In the genomic region with DNA sequence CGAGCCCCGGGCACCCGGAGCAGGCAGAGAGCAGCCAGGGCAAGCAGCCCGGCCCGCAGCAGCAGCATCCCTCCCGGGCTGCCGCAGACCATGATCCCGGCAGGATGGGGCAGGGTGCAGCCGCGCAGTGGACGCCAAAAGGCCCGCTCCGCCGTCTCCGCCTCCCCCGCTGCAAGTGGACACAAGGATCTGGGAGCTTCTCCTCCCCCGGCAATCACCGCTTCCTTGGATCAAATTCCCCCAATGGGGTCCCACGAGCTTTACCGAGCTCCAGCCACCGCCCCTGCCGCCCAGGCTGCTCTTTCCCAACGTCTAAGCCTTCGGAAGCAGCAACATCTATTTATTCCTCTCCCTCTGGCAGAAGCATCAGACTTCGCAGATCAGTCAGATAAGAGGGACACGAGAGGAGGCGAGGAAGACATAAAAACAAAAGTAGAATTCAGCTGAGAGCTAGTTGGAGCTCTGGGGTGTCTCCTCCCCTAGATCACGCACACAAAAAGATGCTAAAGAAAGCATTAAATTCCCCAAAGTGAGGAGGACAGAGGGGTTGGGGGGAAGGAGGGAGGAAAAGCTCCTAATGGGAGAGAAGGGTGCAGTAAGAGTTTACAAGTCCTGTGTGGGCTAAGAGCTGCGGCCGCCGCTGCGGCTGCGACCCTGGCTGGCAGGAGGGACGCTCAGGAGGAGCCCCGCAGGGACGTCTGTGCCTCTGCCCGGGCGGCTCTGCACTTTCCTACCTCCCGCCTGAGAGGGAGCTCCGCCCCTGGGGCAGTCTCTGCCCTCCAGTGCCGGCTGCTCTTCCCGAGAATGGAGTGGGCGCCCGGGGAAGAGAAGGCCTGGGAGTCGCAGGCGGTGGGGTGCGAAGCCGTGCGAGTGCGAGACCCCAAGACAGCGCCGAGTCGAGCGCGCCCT, we compare ENCODE assay signal across 9 cellular contexts. TPM values are rescaled to one million over a fixed set of nuclear protein-coding genes. Genes with fewer than 3 reads are reported as not detected.
DNase-seq lines count a peak whose midpoint lies in the region; ATAC-seq, FAIRE-seq and TF ChIP-seq lines count a peak whose summit lies in the region.
"Had no signal": no experiment of that assay in that cellular context is flagged by ENCODE, and none has a peak within 500 bp of the region (broad histone marks: within the 10 kb centered on the region; RNA-seq: fewer than 3 reads in every experiment).

A gene with protein sequence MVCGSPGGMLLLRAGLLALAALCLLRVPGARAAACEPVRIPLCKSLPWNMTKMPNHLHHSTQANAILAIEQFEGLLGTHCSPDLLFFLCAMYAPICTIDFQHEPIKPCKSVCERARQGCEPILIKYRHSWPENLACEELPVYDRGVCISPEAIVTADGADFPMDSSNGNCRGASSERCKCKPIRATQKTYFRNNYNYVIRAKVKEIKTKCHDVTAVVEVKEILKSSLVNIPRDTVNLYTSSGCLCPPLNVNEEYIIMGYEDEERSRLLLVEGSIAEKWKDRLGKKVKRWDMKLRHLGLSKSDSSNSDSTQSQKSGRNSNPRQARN (minus strand): TSS at position 177 of the 909 bp plus-strand sequence. CDS start 85 bp downstream, at position 92.

- peak; percentile 84 for DNase-seq in DMS53 (lab: John Stamatoyannopoulos, UW)
- DNase-seq in MG63, result peak; percentile 52
- peak; percentile 78 for DNase-seq in astrocyte (ENCODE audit: low read depth)
- DNase-seq in left cardiac atrium, result peak; percentile 77
- DNase-seq in progenitor cell of endocrine pancreas (ENCODE audit: low spot score, unreplicated experiment), result peak; percentile 39
- DNase-seq in kidney glomerular epithelial cell (lab: John Stamatoyannopoulos, UW), result no peak

- H3K4me1 ChIP-seq in astrocyte (ENCODE audit: insufficient read depth, low read length), result peaks cover 15% of the 10 kb centered on the region

- H3K36me3 ChIP-seq in MG63, result no peaks in the 10 kb centered on the region
- no peaks in the 10 kb centered on the region for H3K36me3 ChIP-seq in astrocyte (ENCODE audit: insufficient read depth, low read length)
- H3K36me3 ChIP-seq: neutrophil had no signal

- H3K4me3 ChIP-seq in MG63, result peak within 1 kb of the TSS; percentile 39
- peak within 1 kb of the TSS; percentile 62 for H3K4me3 ChIP-seq in astrocyte (ENCODE audit: insufficient read depth, low read depth, low read length)

- peak within 1 kb of the TSS; percentile 64 for H3K27ac Mint-ChIP-seq in astrocyte (ENCODE audit: unreplicated experiment)
- H3K27ac Mint-ChIP-seq in progenitor cell of endocrine pancreas, result peak within 1 kb of the TSS; percentile 93

- H3K4me2 ChIP-seq in astrocyte (ENCODE audit: low read length), result peak within 1 kb of the TSS; percentile 86

- no peak for TF ChIP-seq CTCF in astrocyte (IDR thresholded peaks at IDR 0.05; ENCODE audit: insufficient read depth, low read depth, low read length)
- TF ChIP-seq CTCF in progenitor cell of endocrine pancreas (IDR thresholded peaks at IDR 0.05; ENCODE audit: unreplicated experiment), result no peak

- no peak within 1 kb of the TSS for H3K27ac ChIP-seq in astrocyte (ENCODE audit: low read depth, low read length)
- H3K27ac ChIP-seq: neutrophil had no signal

- H3K9me3 Mint-ChIP-seq in astrocyte (ENCODE audit: unreplicated experiment), result peaks cover 3% of the 10 kb centered on the region
- H3K9me3 Mint-ChIP-seq in progenitor cell of endocrine pancreas (ENCODE audit: low read depth), result no peaks in the 10 kb centered on the region

- intact Hi-C loops in left cardiac atrium (cut with DNase I), result no loop called here

- no peaks in the 10 kb centered on the region for H3K36me3 Mint-ChIP-seq in astrocyte (ENCODE audit: low read depth, unreplicated experiment)
- H3K36me3 Mint-ChIP-seq in progenitor cell of endocrine pancreas (ENCODE audit: insufficient read depth), result no peaks in the 10 kb centered on the region

- no peaks in the 10 kb centered on the region for H3K27me3 ChIP-seq in MG63
- H3K27me3 ChIP-seq in astrocyte (ENCODE audit: insufficient read depth, low read length), result peaks cover 6% of the 10 kb centered on the region

- no peaks in the 10 kb centered on the region for H3K79me2 ChIP-seq in astrocyte (ENCODE audit: insufficient read depth, low read length)

- H3K9ac ChIP-seq in astrocyte (ENCODE audit: low read length), result peak within 1 kb of the TSS; percentile 63

- peak within 1 kb of the TSS; percentile 90 for H2AFZ ChIP-seq in astrocyte (ENCODE audit: low read depth, low read length)

- FAIRE-seq in astrocyte (lab: Jason Lieb, UNC), result no peak

- no peaks in the 10 kb centered on the region for H4K20me1 ChIP-seq in astrocyte (ENCODE audit: insufficient read depth, low read length)

- H3K27me3 Mint-ChIP-seq in astrocyte (ENCODE audit: low read depth, unreplicated experiment) (peaks cover 18% of the 10 kb centered on the region), progenitor cell of endocrine pancreas (peaks cover 15% of the 10 kb centered on the region)

- ATAC-seq in left cardiac atrium (peak; percentile 87), HG03159 (IDR thresholded peaks at IDR 0.05; ENCODE audit: unreplicated experiment) (no peak), GM18861 (IDR thresholded peaks at IDR 0.05; ENCODE audit: unreplicated experiment) (no peak)

- H3K9me3 ChIP-seq in MG63, result no peaks in the 10 kb centered on the region
- H3K9me3 ChIP-seq in astrocyte (ENCODE audit: insufficient read depth, low read depth, low read length), result no peaks in the 10 kb centered on the region
- H3K9me3 ChIP-seq: neutrophil had no signal

- H3K4me1 Mint-ChIP-seq in astrocyte (ENCODE audit: low read depth, unreplicated experiment) (peaks cover 16% of the 10 kb centered on the region), progenitor cell of endocrine pancreas (ENCODE audit: low read depth) (peaks cover 36% of the 10 kb centered on the region)

- H3K4me3 Mint-ChIP-seq in astrocyte (ENCODE audit: unreplicated experiment) (peak within 1 kb of the TSS; percentile 81), progenitor cell of endocrine pancreas (ENCODE audit: low read depth) (peak within 1 kb of the TSS; percentile 73)

RNA-seq across cellular contexts. Expression of the gene that starts here (rescaled TPM):
- not detected in 2 replicates for total RNA-seq in MG63 (2014; rRNA removed; shearing (Covaris generic); ENCODE audit: low replicate concordance)
- total RNA-seq in astrocyte (0.67 and 0.77 TPM in 2 replicates), left cardiac atrium (1 to 10 TPM; 2.4 to 5.3 TPM), progenitor cell of endocrine pancreas (38.2 and 45.5 TPM in 2 replicates)

Comparison
In these comparisons a context has a peak if more than half of its experiments do, and no peak if none do; other contexts are left out.
1. Peak in DNase-seq and H3K4me3 ChIP-seq in MG63; RNA of the gene not detected or under 1 TPM.
2. Peak in DNase-seq, H3K4me3 ChIP-seq, H3K9ac ChIP-seq and H3K4me2 ChIP-seq in astrocyte; RNA of the gene not detected or under 1 TPM.
3. ATAC-seq: peak in left cardiac atrium (2 of 2); none in HG03159 (single experiment) and GM18861 (single experiment).